Comparison of ENCODE assay signal across 9 cellular contexts in genomic region chr20:289693-290080, GRCh38. TPM values are rescaled to one million over a fixed set of nuclear protein-coding genes. Genes with fewer than 3 reads are reported as not detected.
DNase-seq lines count a peak whose midpoint lies in the region; ATAC-seq, FAIRE-seq and TF ChIP-seq lines count a peak whose summit lies in the region.
"Had no signal": no experiment of that assay in that cellular context is flagged by ENCODE, and none has a peak within 500 bp of the region (broad histone marks: within the 10 kb centered on the region; RNA-seq: fewer than 3 reads in every experiment).

No MANE protein-coding gene starts in this region.

- ATAC-seq in RWPE2 (ENCODE audit: low read depth) (peak; percentile 28), HG02678 (IDR thresholded peaks at IDR 0.05; ENCODE audit: unreplicated experiment) (no peak)

- H3K27ac ChIP-seq in RWPE2 (ENCODE audit: poor library complexity, severe bottlenecking) (peak overlapping the region; percentile 40), skeletal muscle tissue (ENCODE audit: low read depth, low read length) (peak overlapping the region; percentile 59)

- peak overlapping the region; percentile 75 to 86 (median 84) for H3K9ac ChIP-seq in skeletal muscle tissue (ENCODE audit: low read depth in 1 of 3, low read length in 3 of 3)

- TF ChIP-seq POLR2A in H54 (IDR thresholded peaks at IDR 0.05; ENCODE audit: low read depth, low read length) = no peak

- no peaks in the 10 kb centered on the region for H3K36me3 ChIP-seq in RWPE2 (ENCODE audit: low read depth)
- no peaks in the 10 kb centered on the region for H3K36me3 ChIP-seq in skeletal muscle tissue (ENCODE audit: control insufficient read depth in 3 of 3, insufficient read depth in 3 of 3, low read length in 3 of 3)

- no peak for FAIRE-seq in H54 (lab: Jason Lieb, UNC)

- H3K9me3 ChIP-seq in RWPE2 (ENCODE audit: severe bottlenecking) (no peaks in the 10 kb centered on the region), skeletal muscle tissue (ENCODE audit: control insufficient read depth in 3 of 3, low read length in 3 of 3) (peaks cover 0 to 4% (median 0%) of the 10 kb centered on the region in 3 donors)

- H3K27me3 ChIP-seq in RWPE2 (ENCODE audit: insufficient read depth, poor library complexity, severe bottlenecking) (no peaks in the 10 kb centered on the region), skeletal muscle tissue (ENCODE audit: control insufficient read depth in 3 of 3, insufficient read depth in 3 of 3, low read length in 3 of 3) (no peaks in the 10 kb centered on the region)

- H3K4me3 ChIP-seq in RWPE2 (ENCODE audit: severe bottlenecking) (peak overlapping the region; percentile 69), foreskin fibroblast (ENCODE audit: low read depth in 1 of 2, low read length in 2 of 2) (peak overlapping the region; percentile 70 to 99), skeletal muscle tissue (ENCODE audit: low read length in 3 of 3) (peak overlapping the region; percentile 76 to 90 (median 89))

- DNase-seq in H54 (ENCODE audit: insufficient read length, low spot score) = peak; percentile 38
- DNase-seq in RWPE2 (ENCODE audit: low spot score) = no peak
- no peak for DNase-seq in foreskin fibroblast
- no peak for DNase-seq in NCI-H1436 (lab: John Stamatoyannopoulos, UW)
- DNase-seq in NCI-H2081 (lab: John Stamatoyannopoulos, UW) = no peak
- no peak for DNase-seq in NCI-H1436 treated with DMSO at 0.1 percent for 48 hours (lab: John Stamatoyannopoulos, UW)

- H3K4me1 ChIP-seq in RWPE2 (ENCODE audit: insufficient read depth, poor library complexity, severe bottlenecking) = peaks cover 4% of the 10 kb centered on the region
- H3K4me1 ChIP-seq in skeletal muscle tissue (ENCODE audit: control insufficient read depth in 3 of 3, insufficient read depth in 3 of 3, low read length in 3 of 3) = peaks cover 12 to 18% (median 13%) of the 10 kb centered on the region in 3 donors

- no peak for TF ChIP-seq CTCF in RWPE2 (IDR thresholded peaks at IDR 0.05; ENCODE audit: poor library complexity, severe bottlenecking)
- TF ChIP-seq CTCF in foreskin fibroblast (IDR thresholded peaks at IDR 0.05; ENCODE audit: low read depth, low read length) = no peak

RNA-seq across cellular contexts. Expression of gene C20orf96, which starts 0.9 kb away (rescaled TPM):
- 1.0 TPM for total RNA-seq in skeletal muscle tissue

RNA-seq across cellular contexts. Expression of gene ZCCHC3, which starts 7.7 kb away (rescaled TPM):
- total RNA-seq in skeletal muscle tissue = 39.1 TPM

RNA-seq across cellular contexts. Expression of gene DEFB132, which starts 32.2 kb away (rescaled TPM):
- total RNA-seq in skeletal muscle tissue = not detected
- total RNA-seq: naive thymus-derived CD8-positive, alpha-beta T cell had no signal

RNA-seq across cellular contexts. Expression of gene SOX12, which starts 35.7 kb away (rescaled TPM):
- total RNA-seq in skeletal muscle tissue = 3.7 TPM

RNA-seq across cellular contexts. Expression of gene NRSN2, which starts 57.2 kb away (rescaled TPM):
- 14.6 TPM for total RNA-seq in skeletal muscle tissue
